ENCODE assay signal across 8 cellular contexts in the genomic region with DNA sequence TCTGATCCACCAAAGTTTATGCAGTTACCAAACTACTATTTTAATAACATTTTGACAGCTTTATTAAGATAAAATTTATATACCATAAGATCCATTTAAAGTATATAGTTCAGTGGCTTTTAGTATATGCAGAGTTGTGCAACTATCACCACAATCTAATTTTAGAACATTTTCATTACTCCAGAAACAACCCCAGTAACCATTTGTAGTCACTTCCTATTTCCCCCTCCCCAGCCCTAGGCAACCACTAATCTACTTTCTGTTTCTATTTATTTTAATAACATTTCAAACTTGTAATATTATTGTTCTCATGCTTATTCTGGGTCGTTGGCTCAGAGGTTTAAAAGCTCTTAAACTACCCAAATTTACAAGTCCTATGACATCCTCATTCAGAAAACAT. TPM values are rescaled to one million over a fixed set of nuclear protein-coding genes. Genes with fewer than 3 reads are reported as not detected.
A peak's percentile ranks its signal among the peaks of the same experiment; 100 is the strongest.
DNase-seq lines count a peak whose midpoint lies in the region; ATAC-seq lines count a peak whose summit lies in the region.

No MANE protein-coding gene starts in this region.

- peaks cover 33% of the 10 kb centered on the region for H3K4me1 Mint-ChIP-seq in activated CD8-positive, alpha-beta T cell treated with anti-CD3 and anti-CD28 coated beads, Interleukin-2, amount 10 ng/mL, durations not matched to agents 7 days and 5 days (ENCODE audit: low read depth)

- H3K27ac Mint-ChIP-seq in activated CD8-positive, alpha-beta T cell treated with anti-CD3 and anti-CD28 coated beads, Interleukin-2, amount 10 ng/mL, durations not matched to agents 7 days and 5 days, result peak overlapping the region; percentile 75

- H3K36me3 Mint-ChIP-seq in activated CD8-positive, alpha-beta T cell treated with anti-CD3 and anti-CD28 coated beads, Interleukin-2, amount 10 ng/mL, durations not matched to agents 7 days and 5 days (ENCODE audit: low read depth), result peaks cover 13% of the 10 kb centered on the region

- POLR2A ChIA-PET in activated CD8-positive, alpha-beta T cell treated with anti-CD3 and anti-CD28 coated beads, Interleukin-2, amount 10 ng/mL, durations not matched to agents 7 days and 5 days (lab: Charles Lee), result no interaction called here

- ATAC-seq in GM19351 (IDR thresholded peaks at IDR 0.05; ENCODE audit: unreplicated experiment) (peak; percentile 83), HG03342 (IDR thresholded peaks at IDR 0.05; ENCODE audit: unreplicated experiment) (peak; percentile 81)
- peak; percentile 66 for ATAC-seq in activated CD8-positive, alpha-beta T cell treated with anti-CD3 and anti-CD28 coated beads, Interleukin-2, amount 10 ng/mL, durations not matched to agents 7 days and 5 days

- DNase-seq in AML-193 (lab: John Stamatoyannopoulos, UW) (peak; percentile 63 to 65), GM19238 (ENCODE audit: insufficient read length, low spot score) (no peak), NCI-H187 (lab: John Stamatoyannopoulos, UW) (no peak), NCI-H2107 treated with DMSO at 0.1 percent for 48 hours (lab: John Stamatoyannopoulos, UW; ENCODE audit: unreplicated experiment) (no peak), NCI-H1417 (lab: John Stamatoyannopoulos, UW) (no peak)
- peak; percentile 27 for DNase-seq in activated CD8-positive, alpha-beta T cell treated with anti-CD3 and anti-CD28 coated beads, Interleukin-2, amount 10 ng/mL, durations not matched to agents 7 days and 5 days

- CTCF ChIA-PET in activated CD8-positive, alpha-beta T cell treated with anti-CD3 and anti-CD28 coated beads, Interleukin-2, amount 10 ng/mL, durations not matched to agents 7 days and 5 days (lab: Charles Lee), result interaction anchor here (1.6 kb wide), 1 partner anchor 45 kb away, joined by 6 read pairs; no protein-coding TSS in a partner anchor

- no peaks in the 10 kb centered on the region for H3K27me3 Mint-ChIP-seq in activated CD8-positive, alpha-beta T cell treated with anti-CD3 and anti-CD28 coated beads, Interleukin-2, amount 10 ng/mL, durations not matched to agents 7 days and 5 days (ENCODE audit: low read depth)

- no peaks in the 10 kb centered on the region for H3K9me3 Mint-ChIP-seq in activated CD8-positive, alpha-beta T cell treated with anti-CD3 and anti-CD28 coated beads, Interleukin-2, amount 10 ng/mL, durations not matched to agents 7 days and 5 days (ENCODE audit: insufficient read depth)

- peak overlapping the region; percentile 51 for H3K4me3 Mint-ChIP-seq in activated CD8-positive, alpha-beta T cell treated with anti-CD3 and anti-CD28 coated beads, Interleukin-2, amount 10 ng/mL, durations not matched to agents 7 days and 5 days

RNA-seq across cellular contexts. Expression of gene XIAP, which starts 18.3 kb away (rescaled TPM):
- 10 to 100 TPM; 33.9 to 38.0 TPM for total RNA-seq in activated CD8-positive, alpha-beta T cell treated with anti-CD3 and anti-CD28 coated beads, Interleukin-2, amount 10 ng/mL, durations not matched to agents 7 days and 5 days

Comparison
In these comparisons a context has a peak if more than half of its experiments do, and no peak if none do; other contexts are left out.
1. DNase-seq: peak in AML-193 (2 of 2) and activated CD8-positive, alpha-beta T cell treated with anti-CD3 and anti-CD28 coated beads, Interleukin-2, amount 10 ng/mL, durations not matched to agents 7 days and 5 days (single experiment); none in GM19238 (single experiment), NCI-H187 (0 of 2), NCI-H2107 treated with DMSO at 0.1 percent for 48 hours (single experiment) and NCI-H1417 (0 of 3).
2. Peak in every context shown above with its lines, with median percentiles within 50 percentile points of each other: ATAC-seq.